Comparison of ENCODE assay signal across 10 cellular contexts in genomic region chr2:111022630-111023029, GRCh38.
"Had no signal": no experiment of that assay in that cellular context is flagged by ENCODE, and none has a peak within 500 bp of the region (broad histone marks: within the 10 kb centered on the region; RNA-seq: fewer than 3 reads in every experiment).

No MANE protein-coding gene starts in this region.

- H3K9me3 ChIP-seq: adrenal gland, psoas muscle, sigmoid colon had no signal

- H3K4me1 ChIP-seq: adrenal gland, psoas muscle, sigmoid colon had no signal

- DNase-seq: activated naive CD4-positive, alpha-beta T cell treated with anti-CD3 and anti-CD28 coated beads, Interleukin-2, amount 50 U/mL, for 16 hours; activated T-cell treated with anti-CD3 and anti-CD28 coated beads, Interleukin-2, amount 50 U/mL, for 1 hour; adrenal gland; hypothalamus; naive thymus-derived CD8-positive, alpha-beta T cell; psoas muscle; sigmoid colon; stimulated activated CD4-positive, alpha-beta T cell treated with anti-CD3 and anti-CD28 coated beads, Interleukin-12 subunit alpha, Interleukin-12 subunit beta, amount 100 ng/mL, for 4 hours; stimulated activated CD4-positive, alpha-beta T cell treated with anti-CD3 and anti-CD28 coated beads, Interleukin-2, amount 100 ng/mL, for 48 hours had no signal

- H3K36me3 ChIP-seq: adrenal gland, sigmoid colon had no signal

- H3K27me3 ChIP-seq: adrenal gland, sigmoid colon had no signal

- H3K4me3 ChIP-seq: adrenal gland, lung, psoas muscle, sigmoid colon had no signal

- H3K27ac ChIP-seq: adrenal gland, psoas muscle, sigmoid colon had no signal
